Comparison of ENCODE assay signal across 19 cellular contexts in the genomic region with DNA sequence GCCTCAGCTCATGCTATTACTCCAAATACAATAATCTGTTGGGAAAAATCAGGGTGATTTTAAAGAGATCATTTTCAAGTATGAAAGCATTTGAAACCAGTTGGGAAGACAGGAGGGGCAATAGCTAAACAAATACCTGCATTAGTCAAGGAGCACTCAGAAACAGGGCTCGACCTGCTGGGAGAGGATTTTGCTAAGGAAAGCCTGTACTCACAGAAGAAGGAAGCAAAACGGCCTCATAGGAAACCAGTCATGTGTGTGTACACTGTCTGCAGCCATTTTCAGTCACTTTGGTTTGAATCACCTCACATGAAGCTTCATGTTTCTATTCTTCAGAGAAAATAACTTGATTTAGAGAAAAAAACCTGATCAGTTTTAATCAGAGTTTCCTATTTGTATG. TPM values are rescaled to one million over a fixed set of nuclear protein-coding genes. Genes with fewer than 3 reads are reported as not detected.
"Had no signal": no experiment of that assay in that cellular context is flagged by ENCODE, and none has a peak within 500 bp of the region (broad histone marks: within the 10 kb centered on the region; RNA-seq: fewer than 3 reads in every experiment).

No MANE protein-coding gene starts in this region.

- H3K9me3 ChIP-seq: colonic mucosa, testis, transverse colon had no signal

- H3K27ac ChIP-seq: colonic mucosa, heart left ventricle, testis, transverse colon had no signal

- H3K4me3 ChIP-seq: colonic mucosa, heart left ventricle, testis, transverse colon had no signal

- H3K4me3 Mint-ChIP-seq: endodermal cell; naive thymus-derived CD8-positive, alpha-beta T cell; stimulated activated naive B cell treated with anti-CD40 and anti-IgM and Interleukin-4, amounts not matched to agents 10 μg/mL and 1 μg/mL and 100 μg/mL, for 72 hours; stimulated activated naive CD8-positive, alpha-beta T cell treated with anti-CD3 and anti-CD28 coated beads, Interleukin-15, amount 100 ng/mL, for 72 hours had no signal

- FAIRE-seq: endothelial cell of umbilical vein, frontal cortex, urothelium cell line had no signal

- ATAC-seq: heart left ventricle; naive thymus-derived CD8-positive, alpha-beta T cell; sciatic nerve; stimulated activated naive B cell treated with anti-CD40 and anti-IgM and Interleukin-4, amounts not matched to agents 10 μg/mL and 1 μg/mL and 100 μg/mL, for 72 hours; stimulated activated naive CD8-positive, alpha-beta T cell treated with anti-CD3 and anti-CD28 coated beads, Interleukin-15, amount 100 ng/mL, for 72 hours had no signal

- H3K36me3 ChIP-seq: colonic mucosa, heart left ventricle, transverse colon had no signal

- H3K4me1 Mint-ChIP-seq: naive thymus-derived CD8-positive, alpha-beta T cell; stimulated activated naive B cell treated with anti-CD40 and anti-IgM and Interleukin-4, amounts not matched to agents 10 μg/mL and 1 μg/mL and 100 μg/mL, for 72 hours; stimulated activated naive CD8-positive, alpha-beta T cell treated with anti-CD3 and anti-CD28 coated beads, Interleukin-15, amount 100 ng/mL, for 72 hours had no signal

- H3K9me3 Mint-ChIP-seq: endodermal cell; naive thymus-derived CD8-positive, alpha-beta T cell; stimulated activated naive B cell treated with anti-CD40 and anti-IgM and Interleukin-4, amounts not matched to agents 10 μg/mL and 1 μg/mL and 100 μg/mL, for 72 hours; stimulated activated naive CD8-positive, alpha-beta T cell treated with anti-CD3 and anti-CD28 coated beads, Interleukin-15, amount 100 ng/mL, for 72 hours had no signal

- H3K36me3 Mint-ChIP-seq: naive thymus-derived CD8-positive, alpha-beta T cell; stimulated activated naive B cell treated with anti-CD40 and anti-IgM and Interleukin-4, amounts not matched to agents 10 μg/mL and 1 μg/mL and 100 μg/mL, for 72 hours had no signal

- H3K4me1 ChIP-seq: colonic mucosa, testis, transverse colon had no signal

- H3K27me3 ChIP-seq: colonic mucosa, heart left ventricle, testis, transverse colon had no signal

- H3K27me3 Mint-ChIP-seq: stimulated activated naive B cell treated with anti-CD40 and anti-IgM and Interleukin-4, amounts not matched to agents 10 μg/mL and 1 μg/mL and 100 μg/mL, for 72 hours; stimulated activated naive CD8-positive, alpha-beta T cell treated with anti-CD3 and anti-CD28 coated beads, Interleukin-15, amount 100 ng/mL, for 72 hours had no signal

- DNase-seq: colonic mucosa; effector CD4-positive, alpha-beta T cell; endodermal cell; heart left ventricle; hippocampal formation; kidney glomerular epithelial cell; mammary epithelial cell; naive thymus-derived CD8-positive, alpha-beta T cell; posterior cingulate gyrus; stimulated activated CD4-positive, alpha-beta T cell treated with anti-CD3 and anti-CD28 coated beads, Interleukin-2, amount 100 ng/mL, for 24 hours; stimulated activated CD4-positive, alpha-beta T cell treated with anti-CD3 and anti-CD28 coated beads, Interleukin-4, amount 100 ng/mL, for 4 hours; stimulated activated naive B cell treated with anti-CD40 and anti-IgM and Interleukin-4, amounts not matched to agents 10 μg/mL and 1 μg/mL and 100 μg/mL, for 72 hours; stimulated activated naive CD8-positive, alpha-beta T cell treated with anti-CD3 and anti-CD28 coated beads, Interleukin-15, amount 100 ng/mL, for 72 hours; testis; transverse colon had no signal

- H3K27ac Mint-ChIP-seq: endodermal cell; naive thymus-derived CD8-positive, alpha-beta T cell; stimulated activated naive B cell treated with anti-CD40 and anti-IgM and Interleukin-4, amounts not matched to agents 10 μg/mL and 1 μg/mL and 100 μg/mL, for 72 hours; stimulated activated naive CD8-positive, alpha-beta T cell treated with anti-CD3 and anti-CD28 coated beads, Interleukin-15, amount 100 ng/mL, for 72 hours had no signal

RNA-seq across cellular contexts. Expression of gene FZD1, which starts 38.6 kb away (rescaled TPM):
- total RNA-seq: naive thymus-derived CD8-positive, alpha-beta T cell had no signal
